ENCODE assay signal across 8 cellular contexts in genomic region chr7:130205084-130205947, GRCh38. TPM values are rescaled to one million over a fixed set of nuclear protein-coding genes. Genes with fewer than 3 reads are reported as not detected.
DNase-seq lines count a peak whose midpoint lies in the region; ATAC-seq and TF ChIP-seq lines count a peak whose summit lies in the region.

TSS of gene TMEM209 (minus strand) at chr7:130205406. CDS start at chr7:130205375, 31 bp downstream.

- peak within 1 kb of the TSS; percentile 96 for H3K27ac ChIP-seq in C4-2B
- peak within 1 kb of the TSS; percentile 89 to 91 for H3K27ac ChIP-seq in left lung

- H3K27me3 ChIP-seq in left lung, result no peaks in the 10 kb centered on the region

- TF ChIP-seq CTCF in C4-2B (conservative IDR thresholded peaks at IDR 0.05), result no peak
- TF ChIP-seq CTCF in left lung (IDR thresholded peaks at IDR 0.05), result peak in 1 of 2 donors; percentile 10

- peaks cover 0 to 28% of the 10 kb centered on the region in 2 donors for H3K36me3 ChIP-seq in left lung

- intact Hi-C loops in left lung (cut with DNase I), result no loop called here

- peaks cover 0 to 17% of the 10 kb centered on the region in 2 donors for H3K4me1 ChIP-seq in left lung

- DNase-seq in NCI-H774 (lab: John Stamatoyannopoulos, UW) (peak; percentile 97), dermis blood vessel endothelial cell (peak; percentile 98), left lung (peak; percentile 96 to 97)
- DNase-seq in activated CD4-positive, alpha-beta T cell treated with anti-CD3 and anti-CD28 coated beads, Interleukin-2, amount 50 U/mL, for 4 hours, result peak; percentile 90 to 92
- peak; percentile 93 to 94 for DNase-seq in stimulated activated CD4-positive, alpha-beta T cell treated with anti-CD3 and anti-CD28 coated beads, Interleukin-2, amount 100 ng/mL, for 48 hours

- peak within 1 kb of the TSS; percentile 63 to 67 for H3K4me3 ChIP-seq in left lung

- no peaks in the 10 kb centered on the region for H3K9me3 ChIP-seq in left lung

- ATAC-seq in GM19395 (IDR thresholded peaks at IDR 0.05; ENCODE audit: unreplicated experiment), result peak; percentile 98
- ATAC-seq in HG03565 (IDR thresholded peaks at IDR 0.05; ENCODE audit: unreplicated experiment), result peak; percentile 94
- ATAC-seq in left lung, result peak; percentile 97

RNA-seq across cellular contexts. Expression of gene TMEM209, which starts in this region (rescaled TPM):
- total RNA-seq in dermis blood vessel endothelial cell (4.6 and 10.4 TPM in 2 replicates), left lung (10 to 100 TPM; 19.7 to 23.5 TPM)

Comparison
In these comparisons a context has a peak if more than half of its experiments do, and no peak if none do; other contexts are left out.
1. Peak in every context shown above with its lines: DNase-seq, ATAC-seq, H3K4me3 ChIP-seq and H3K27ac ChIP-seq.